In genomic region chr3:163476179-163476578, GRCh38 we compare ENCODE assay signal across 16 cellular contexts.
DNase-seq lines count a peak whose midpoint lies in the region; ATAC-seq, FAIRE-seq and TF ChIP-seq lines count a peak whose summit lies in the region.
"Had no signal": no experiment of that assay in that cellular context is flagged by ENCODE, and none has a peak within 500 bp of the region (broad histone marks: within the 10 kb centered on the region; RNA-seq: fewer than 3 reads in every experiment).

No MANE protein-coding gene starts in this region.

- H3K27ac Mint-ChIP-seq in GM23338: no peak overlapping the region
- H3K27ac Mint-ChIP-seq: activated CD8-positive, alpha-beta T cell treated with anti-CD3 and anti-CD28 coated beads, Interleukin-2, amount 10 ng/mL, durations not matched to agents 7 days and 5 days; CD4-positive, alpha-beta T cell; HFFc6; T-cell had no signal

- no peaks in the 10 kb centered on the region for H3K27me3 ChIP-seq in GM23338 (ENCODE audit: insufficient read depth)
- H3K27me3 ChIP-seq: heart right ventricle, MG63, testis had no signal

- H3K9me3 Mint-ChIP-seq in GM23338: peaks cover 6% of the 10 kb centered on the region; the same call in 1 of the 3 replicates

- ATAC-seq in A549: no peak
- no peak for ATAC-seq in GM23338
- ATAC-seq: activated CD8-positive, alpha-beta T cell treated with anti-CD3 and anti-CD28 coated beads, Interleukin-2, amount 10 ng/mL, durations not matched to agents 7 days and 5 days; GM12878; heart right ventricle; T-cell had no signal

- FAIRE-seq in A549 (lab: Jason Lieb, UNC): no peak
- FAIRE-seq: GM12878 had no signal

- H3K27me3 Mint-ChIP-seq in GM23338 (ENCODE audit: insufficient read depth, low read depth, poor library complexity): no peaks in the 10 kb centered on the region
- H3K27me3 Mint-ChIP-seq: CD4-positive, alpha-beta T cell; T-cell had no signal

- POLR2A ChIA-PET in A549 (lab: Yijun Ruan, JAX): no interaction called here

- TF ChIP-seq CTCF in A549 (IDR thresholded peaks at IDR 0.05) (peak; percentile 15; the same call in 1 of the 3 replicates), GM23338 (conservative IDR thresholded peaks at IDR 0.05; ENCODE audit: low read depth in 2 of 2) (peak; percentile 34 to 45), cardiac fibroblast (IDR thresholded peaks at IDR 0.05; ENCODE audit: low read depth, low read length) (no peak)

- H3K36me3 ChIP-seq in GM23338 (ENCODE audit: insufficient read depth): no peaks in the 10 kb centered on the region
- H3K36me3 ChIP-seq: heart right ventricle, MG63 had no signal

- no peak for TF ChIP-seq EP300 in A549 (IDR thresholded peaks at IDR 0.05)

- no peak overlapping the region for H3K4me3 Mint-ChIP-seq in GM23338
- H3K4me3 Mint-ChIP-seq: activated CD8-positive, alpha-beta T cell treated with anti-CD3 and anti-CD28 coated beads, Interleukin-2, amount 10 ng/mL, durations not matched to agents 7 days and 5 days; CD4-positive, alpha-beta T cell; HFFc6; T-cell had no signal

- no peaks in the 10 kb centered on the region for H3K4me1 ChIP-seq in A549
- H3K4me1 ChIP-seq in GM23338 (ENCODE audit: insufficient read depth): no peaks in the 10 kb centered on the region
- H3K4me1 ChIP-seq: heart right ventricle, testis had no signal

- 0 out of 2 replicates have a peak, but pooled peaks cover 6% of the 10 kb centered on the region for H3K9me2 ChIP-seq in GM23338 (ENCODE audit: insufficient read depth)

- TF ChIP-seq RAD21 in A549 (conservative IDR thresholded peaks at IDR 0.05 in 1 of 2, IDR thresholded peaks at IDR 0.05 in 1 of 2): peak in 1 of 2 experiments; percentile 17; a peak in 2 of 5 replicates

- H3K4me2 ChIP-seq in A549: no peak overlapping the region
- no peak overlapping the region for H3K4me2 ChIP-seq in GM23338

- no peak overlapping the region for H2AFZ ChIP-seq in GM23338

- H3K79me2 ChIP-seq in GM23338 (replicated peaks; ENCODE audit: insufficient read depth): no peaks in the 10 kb centered on the region

- no peaks in the 10 kb centered on the region for H4K20me1 ChIP-seq in GM23338 (replicated peaks; ENCODE audit: insufficient read depth)

- no peaks in the 10 kb centered on the region for H3K4me1 Mint-ChIP-seq in GM23338
- H3K4me1 Mint-ChIP-seq: T-cell had no signal

- DNase-seq in A549 (ENCODE audit: low read depth in 1 of 2, low spot score in 1 of 2) (peak in 1 of 2 experiments; percentile 7), GM23338 (ENCODE audit: low spot score) (peak; percentile 5), NCI-H524 (lab: John Stamatoyannopoulos, UW) (peak; percentile 24 to 62), cardiac fibroblast (ENCODE audit: low read depth in 2 of 2) (peak; percentile 0 to 2), cerebellum (ENCODE audit: low spot score) (no peak), NCI-H2227 (lab: John Stamatoyannopoulos, UW; ENCODE audit: unreplicated experiment) (no peak), NCI-H187 (lab: John Stamatoyannopoulos, UW) (no peak)
- DNase-seq in activated CD8-positive, alpha-beta memory T cell treated with anti-CD3 and anti-CD28 coated beads for 24 hours: no peak
- DNase-seq: activated CD8-positive, alpha-beta T cell treated with anti-CD3 and anti-CD28 coated beads, Interleukin-2, amount 10 ng/mL, durations not matched to agents 7 days and 5 days; CD4-positive, alpha-beta T cell; heart right ventricle; HFFc6; MG63; T-cell; testis had no signal

- no peak for TF ChIP-seq POLR2A in A549 (IDR thresholded peaks at IDR 0.05; ENCODE audit: low read length)

- WGBS in A549 (ENCODE audit: missing lambda C conversion rate): 22% methylated on average over 2 of the region's 2 CpGs

- H3K36me3 Mint-ChIP-seq in GM23338 (ENCODE audit: low read depth): peaks cover 4% of the 10 kb centered on the region; the same call in 2 of the 3 replicates
- H3K36me3 Mint-ChIP-seq: T-cell had no signal

- H3K9me3 ChIP-seq in A549: no peaks in the 10 kb centered on the region
- H3K9me3 ChIP-seq: MG63, testis had no signal

- CTCF ChIA-PET in A549 (lab: Yijun Ruan, JAX): no interaction called here

- H3K4me3 ChIP-seq in A549 (no peak overlapping the region), GM23338 (no peak overlapping the region), cardiac fibroblast (replicated peaks in 1 of 2; ENCODE audit: low read depth in 2 of 2, low read length in 2 of 2) (no peak overlapping the region)
- H3K4me3 ChIP-seq: GM12878, heart right ventricle, MG63, testis had no signal

- H3F3A ChIP-seq in GM23338 (replicated peaks; ENCODE audit: low read depth): no peaks in the 10 kb centered on the region

- H3K27ac ChIP-seq in A549 (no peak overlapping the region), GM23338 (ENCODE audit: low read depth) (no peak overlapping the region)
- H3K27ac ChIP-seq: heart right ventricle, testis had no signal

TF ChIP-seq in A549, 52 proteins besides CTCF, POLR2A, EP300 and RAD21 (continues in another document):
- TF ChIP-seq EHMT2 (IDR thresholded peaks at IDR 0.05; ENCODE audit: low read depth): no peak
- TF ChIP-seq PBX3 (IDR thresholded peaks at IDR 0.05): no peak
- no peak for TF ChIP-seq CHD4 (IDR thresholded peaks at IDR 0.05; ENCODE audit: borderline replicate concordance)
- TF ChIP-seq PHF8 (IDR thresholded peaks at IDR 0.05; ENCODE audit: borderline replicate concordance, low read depth): no peak
- no peak for TF ChIP-seq HOXA7 (CRISPR knock-in tag; IDR thresholded peaks at IDR 0.05)
- no peak for TF ChIP-seq MAFK (IDR thresholded peaks at IDR 0.05; ENCODE audit: partially characterized antibody)
- TF ChIP-seq ZFP36 (IDR thresholded peaks at IDR 0.05; ENCODE audit: borderline replicate concordance, partially characterized antibody): no peak
- no peak for TF ChIP-seq FOSL2 (IDR thresholded peaks at IDR 0.05)
- no peak for TF ChIP-seq FOSL2 (CRISPR knock-in tag; IDR thresholded peaks at IDR 0.05)
- TF ChIP-seq SMC3 (IDR thresholded peaks at IDR 0.05): no peak
- TF ChIP-seq TP53 (CRISPR knock-in tag; IDR thresholded peaks at IDR 0.05): no peak
- no peak for TF ChIP-seq ESRRA (IDR thresholded peaks at IDR 0.05; ENCODE audit: borderline replicate concordance, low read length)
- TF ChIP-seq HES2 (IDR thresholded peaks at IDR 0.05): no peak
- no peak for TF ChIP-seq POLR2AphosphoS2 (conservative IDR thresholded peaks at IDR 0.05; ENCODE audit: low read length)
- no peak for TF ChIP-seq EHF (CRISPR knock-in tag; IDR thresholded peaks at IDR 0.05)
- TF ChIP-seq KDM1A (IDR thresholded peaks at IDR 0.05; ENCODE audit: low read depth): no peak

TF ChIP-seq in GM23338, 12 proteins besides CTCF, POLR2A, EP300 and RAD21 (continues in another document):
- TF ChIP-seq JUNB (IDR thresholded peaks at IDR 0.05; ENCODE audit: unreplicated experiment) (no peak), ZNF331 (CRISPR knock-in tag; IDR thresholded peaks at IDR 0.05; ENCODE audit: low read depth) (no peak), EZH2 (IDR thresholded peaks at IDR 0.05; ENCODE audit: low read depth, unreplicated experiment) (no peak), EZH2phosphoT487 (IDR thresholded peaks at IDR 0.05; ENCODE audit: unreplicated experiment) (no peak), NANOG (IDR thresholded peaks at IDR 0.05; ENCODE audit: borderline replicate concordance) (no peak), CREB1 (CRISPR knock-in tag; IDR thresholded peaks at IDR 0.05; ENCODE audit: low read depth) (no peak), POLR2AphosphoS5 (IDR thresholded peaks at IDR 0.05; ENCODE audit: low read depth) (no peak), ETS1 (IDR thresholded peaks at IDR 0.05) (no peak), REST (IDR thresholded peaks at IDR 0.05; ENCODE audit: unreplicated experiment) (no peak), STAT1 (IDR thresholded peaks at IDR 0.05; ENCODE audit: unreplicated experiment) (no peak)

Comparison
In these comparisons a context has a peak if more than half of its experiments do, and no peak if none do; other contexts are left out.
1. DNase-seq: peak in GM23338 (single experiment), NCI-H524 (2 of 2) and cardiac fibroblast (2 of 2); none in cerebellum (single experiment), activated CD8-positive, alpha-beta memory T cell treated with anti-CD3 and anti-CD28 coated beads for 24 hours (single experiment), NCI-H2227 (single experiment) and NCI-H187 (0 of 2).